ENCODE assay signal across 8 cellular contexts in the genomic region with DNA sequence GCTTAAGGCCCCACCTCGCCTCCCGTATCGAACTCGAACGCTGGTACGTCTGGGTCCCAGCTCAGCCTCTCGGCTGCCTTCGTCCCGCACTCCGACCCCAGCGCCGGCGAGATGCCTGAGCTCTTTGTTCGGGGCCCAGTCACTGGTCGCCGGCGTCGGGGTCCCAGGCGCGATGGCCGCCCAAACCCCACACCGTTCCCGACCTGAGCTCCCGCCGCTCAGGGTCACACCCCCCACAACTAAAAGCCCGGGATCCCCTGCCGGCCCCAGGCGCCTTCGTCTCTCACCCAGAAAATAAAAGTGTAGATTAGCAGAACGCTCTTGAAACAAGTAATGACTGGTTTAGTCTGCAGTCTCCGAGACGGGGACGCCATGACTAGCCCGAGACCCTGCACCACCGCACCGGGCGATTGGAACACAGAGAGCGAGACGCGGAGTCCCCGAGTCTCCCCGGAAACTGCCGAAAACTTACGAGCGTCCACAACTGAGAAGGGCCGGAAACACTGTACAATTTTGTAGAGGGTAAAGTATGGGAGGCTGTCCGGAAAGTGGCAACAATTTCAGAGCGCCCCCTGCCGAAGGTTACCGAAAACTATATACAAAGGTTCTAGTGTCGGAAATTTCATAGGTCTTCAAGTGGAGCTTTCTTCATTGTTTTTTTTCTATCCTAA. TPM values are rescaled to one million over a fixed set of nuclear protein-coding genes. Genes with fewer than 3 reads are reported as not detected.
DNase-seq lines count a peak whose midpoint lies in the region; TF ChIP-seq lines count a peak whose summit lies in the region.

A gene with protein sequence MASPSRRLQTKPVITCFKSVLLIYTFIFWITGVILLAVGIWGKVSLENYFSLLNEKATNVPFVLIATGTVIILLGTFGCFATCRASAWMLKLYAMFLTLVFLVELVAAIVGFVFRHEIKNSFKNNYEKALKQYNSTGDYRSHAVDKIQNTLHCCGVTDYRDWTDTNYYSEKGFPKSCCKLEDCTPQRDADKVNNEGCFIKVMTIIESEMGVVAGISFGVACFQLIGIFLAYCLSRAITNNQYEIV (minus strand): TSS at position 486 of the 671 bp plus-strand sequence. CDS start 112 bp downstream, at position 374.

- H3K4me1 ChIP-seq in breast epithelium (no peaks in the 10 kb centered on the region), iPS-20b (ENCODE audit: insufficient read depth, low read length) (0 out of 2 replicates have a peak, but pooled peaks cover 4% of the 10 kb centered on the region), skeletal muscle satellite cell (ENCODE audit: control insufficient read depth, insufficient read depth, low read length) (peaks cover 13% of the 10 kb centered on the region)

- H3K36me3 ChIP-seq in breast epithelium (no peaks in the 10 kb centered on the region), iPS-20b (ENCODE audit: insufficient read depth, low read depth, low read length) (peaks cover 33% of the 10 kb centered on the region), skeletal muscle satellite cell (ENCODE audit: insufficient read depth, low read length) (no peaks in the 10 kb centered on the region)

- peak within 1 kb of the TSS; percentile 77 for H3K4me2 ChIP-seq in skeletal muscle satellite cell (ENCODE audit: low read length)

- TF ChIP-seq CTCF in VCaP (conservative IDR thresholded peaks at IDR 0.05) (peak; percentile 59), breast epithelium (IDR thresholded peaks at IDR 0.05) (peak in 2 of 3 donors; percentile 21 to 32)

- intact Hi-C loops in breast epithelium (cut with DNase I; ENCODE audit: low total_unique reads) = no loop called here

- H3K27me3 ChIP-seq in breast epithelium (peaks cover 0 to 46% of the 10 kb centered on the region in 2 donors), iPS-20b (ENCODE audit: insufficient read depth, low read length) (no peaks in the 10 kb centered on the region), skeletal muscle satellite cell (ENCODE audit: control insufficient read depth, insufficient read depth, low read length) (no peaks in the 10 kb centered on the region)

- H3K9ac ChIP-seq in iPS-20b (ENCODE audit: low read depth, low read length) = peak within 1 kb of the TSS; percentile 94
- peak within 1 kb of the TSS; percentile 80 for H3K9ac ChIP-seq in skeletal muscle satellite cell (ENCODE audit: low read depth, low read length)

- TF ChIP-seq POLR2A in breast epithelium (IDR thresholded peaks at IDR 0.05) = no peak

- no peaks in the 10 kb centered on the region for H3K9me3 ChIP-seq in breast epithelium
- no peaks in the 10 kb centered on the region for H3K9me3 ChIP-seq in iPS-20b (ENCODE audit: insufficient read depth, low read depth, low read length)
- no peaks in the 10 kb centered on the region for H3K9me3 ChIP-seq in skeletal muscle satellite cell (replicated peaks; ENCODE audit: low read length)

- peak within 1 kb of the TSS; percentile 50 to 73 (median 60) for H3K4me3 ChIP-seq in breast epithelium
- H3K4me3 ChIP-seq in iPS-20b (ENCODE audit: low read length) = peak within 1 kb of the TSS; percentile 89
- H3K4me3 ChIP-seq in skeletal muscle satellite cell (ENCODE audit: low read length) = peak within 1 kb of the TSS; percentile 74

- DNase-seq in DMS79 (lab: John Stamatoyannopoulos, UW) (peak; percentile 74), H4 (ENCODE audit: low spot score) (peak; percentile 86), NCI-H1092 treated with DMSO at 0.1 percent for 48 hours (lab: John Stamatoyannopoulos, UW) (peak; percentile 94), breast epithelium (ENCODE audit: low spot score in 2 of 2) (peak; percentile 49 to 62), Kasumi-1 (lab: John Stamatoyannopoulos, UW) (no peak)

- H3K27ac ChIP-seq in VCaP = peak within 1 kb of the TSS; percentile 46; the same call in 1 of the 2 replicates
- H3K27ac ChIP-seq in breast epithelium = peak within 1 kb of the TSS; percentile 75 to 84
- H3K27ac ChIP-seq in iPS-20b (ENCODE audit: low read length) = peak within 1 kb of the TSS; percentile 65

RNA-seq across cellular contexts. Expression of the gene that starts here (rescaled TPM):
- 44.1 and 53.5 TPM in 2 replicates for total RNA-seq in H4 (2014; rRNA removed; shearing (Covaris generic))
- 10 to 100 TPM; 30.9 to 49.5 (median 40.6) TPM for total RNA-seq in breast epithelium
- 16.2 and 21.6 TPM in 2 replicates for total RNA-seq in skeletal muscle satellite cell (2012; rRNA removed)

Comparison
In these comparisons a context has a peak if more than half of its experiments do, and no peak if none do; other contexts are left out.
1. DNase-seq: peak in DMS79 (single experiment), H4 (single experiment), NCI-H1092 treated with DMSO at 0.1 percent for 48 hours (single experiment) and breast epithelium (2 of 2); none in Kasumi-1 (0 of 2).
2. Peak in every context shown above with its lines, with median percentiles within 50 percentile points of each other: H3K27ac ChIP-seq and H3K4me3 ChIP-seq.